1 cellular context compared by ENCODE assay signal in the genomic region with DNA sequence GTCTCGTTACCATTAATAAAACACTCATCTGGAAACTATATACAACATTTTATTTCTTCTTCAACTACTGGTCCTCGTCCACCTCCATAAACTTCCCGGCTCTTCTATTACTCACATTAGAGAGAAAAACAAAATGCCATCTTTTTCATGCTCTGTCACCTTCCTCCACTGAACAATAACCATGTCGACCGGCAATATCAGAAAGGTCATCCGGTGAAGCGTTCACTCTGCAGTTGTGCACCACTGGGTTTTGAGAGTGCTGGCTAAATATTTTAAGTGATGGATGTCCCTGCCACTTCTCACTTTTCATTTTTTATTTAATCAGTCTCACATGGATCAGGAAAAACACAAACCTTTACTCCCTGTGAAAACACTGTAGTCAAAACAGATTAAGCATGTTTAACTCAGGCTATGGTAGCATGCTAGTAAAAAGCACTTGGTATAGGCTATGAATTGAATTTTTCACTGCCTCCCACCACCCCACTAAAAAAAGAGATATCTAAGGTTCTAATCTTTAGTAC.
TF ChIP-seq lines count a peak whose summit lies in the region.

No MANE protein-coding gene starts in this region.

TF ChIP-seq in Ishikawa, 13 proteins besides CTCF, POLR2A, EP300 and RAD21:
- TF ChIP-seq TEAD4 (IDR thresholded peaks at IDR 0.05) (peak; percentile 25; the same call in 1 of the 2 replicates), TCF12 (IDR thresholded peaks at IDR 0.05; ENCODE audit: low read depth) (peak; percentile 55; the same call in 1 of the 2 replicates), USF1 (IDR thresholded peaks at IDR 0.05) (no peak), NFIC (IDR thresholded peaks at IDR 0.05) (peak; percentile 41; the same call in 1 of the 2 replicates), ZBTB7A (IDR thresholded peaks at IDR 0.05; ENCODE audit: low read depth) (no peak)
TF ChIP-seq in Ishikawa: peak in this region for 3.
